In the genomic region with DNA sequence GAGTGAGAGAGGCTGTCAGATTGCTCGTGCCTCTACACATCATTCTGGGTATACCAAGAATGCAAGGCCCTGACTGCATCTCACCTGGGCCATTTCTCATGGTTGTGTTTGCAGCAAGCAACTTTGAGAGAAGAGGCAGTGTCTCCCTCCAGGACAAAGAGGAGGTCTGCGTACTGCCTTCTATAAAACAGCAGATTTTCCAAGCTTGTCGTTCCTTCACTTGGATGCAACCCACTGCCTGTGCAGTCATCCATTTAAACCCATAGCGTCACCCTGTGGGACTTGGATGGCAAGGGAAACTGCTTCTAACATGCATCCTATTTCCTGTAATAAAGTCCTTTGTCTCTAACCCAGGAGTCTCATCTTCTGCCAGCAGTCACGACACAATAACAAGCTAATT, we compare ENCODE assay signal across 1 cellular context.
TF ChIP-seq lines count a peak whose summit lies in the region.

No MANE protein-coding gene starts in this region.

TF ChIP-seq in A549, 52 proteins besides CTCF, POLR2A, EP300 and RAD21:
- TF ChIP-seq ATOH8 (CRISPR knock-in tag; IDR thresholded peaks at IDR 0.05; ENCODE audit: low read depth) (no peak), RCOR1 (IDR thresholded peaks at IDR 0.05; ENCODE audit: low read depth, low read length) (no peak), MAZ (IDR thresholded peaks at IDR 0.05; ENCODE audit: borderline replicate concordance, low read depth, low read length) (no peak), SMC3 (IDR thresholded peaks at IDR 0.05) (no peak), KDM5A (IDR thresholded peaks at IDR 0.05) (no peak), JUN (IDR thresholded peaks at IDR 0.05) (no peak), MAFK (IDR thresholded peaks at IDR 0.05; ENCODE audit: partially characterized antibody) (no peak), EHF (CRISPR knock-in tag; IDR thresholded peaks at IDR 0.05) (no peak), CBX2 (IDR thresholded peaks at IDR 0.05; ENCODE audit: borderline replicate concordance, low read depth) (no peak), HEYL (CRISPR knock-in tag; IDR thresholded peaks at IDR 0.05) (no peak), BCL3 (IDR thresholded peaks at IDR 0.05) (no peak), MYC (IDR thresholded peaks at IDR 0.05; ENCODE audit: borderline replicate concordance, low read length) (no peak), FOXS1 (CRISPR knock-in tag; IDR thresholded peaks at IDR 0.05) (no peak), TP53 (CRISPR knock-in tag; IDR thresholded peaks at IDR 0.05) (no peak), FOSB (CRISPR knock-in tag; IDR thresholded peaks at IDR 0.05) (no peak)
- TF ChIP-seq, protein P1, sequence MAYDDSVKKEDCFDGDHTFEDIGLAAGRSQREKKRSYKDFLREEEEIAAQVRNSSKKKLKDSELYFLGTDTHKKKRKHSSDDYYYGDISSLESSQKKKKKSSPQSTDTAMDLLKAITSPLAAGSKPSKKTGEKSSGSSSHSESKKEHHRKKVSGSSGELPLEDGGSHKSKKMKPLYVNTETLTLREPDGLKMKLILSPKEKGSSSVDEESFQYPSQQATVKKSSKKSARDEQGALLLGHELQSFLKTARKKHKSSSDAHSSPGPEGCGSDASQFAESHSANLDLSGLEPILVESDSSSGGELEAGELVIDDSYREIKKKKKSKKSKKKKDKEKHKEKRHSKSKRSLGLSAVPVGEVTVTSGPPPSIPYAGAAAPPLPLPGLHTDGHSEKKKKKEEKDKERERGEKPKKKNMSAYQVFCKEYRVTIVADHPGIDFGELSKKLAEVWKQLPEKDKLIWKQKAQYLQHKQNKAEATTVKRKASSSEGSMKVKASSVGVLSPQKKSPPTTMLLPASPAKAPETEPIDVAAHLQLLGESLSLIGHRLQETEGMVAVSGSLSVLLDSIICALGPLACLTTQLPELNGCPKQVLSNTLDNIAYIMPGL (CRISPR knock-in tag; IDR thresholded peaks at IDR 0.05; ENCODE audit: borderline replicate concordance), result no peak
- TF ChIP-seq, protein P2, sequence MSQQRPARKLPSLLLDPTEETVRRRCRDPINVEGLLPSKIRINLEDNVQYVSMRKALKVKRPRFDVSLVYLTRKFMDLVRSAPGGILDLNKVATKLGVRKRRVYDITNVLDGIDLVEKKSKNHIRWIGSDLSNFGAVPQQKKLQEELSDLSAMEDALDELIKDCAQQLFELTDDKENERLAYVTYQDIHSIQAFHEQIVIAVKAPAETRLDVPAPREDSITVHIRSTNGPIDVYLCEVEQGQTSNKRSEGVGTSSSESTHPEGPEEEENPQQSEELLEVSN (IDR thresholded peaks at IDR 0.05; ENCODE audit: borderline replicate concordance, low read depth), result no peak
- TF ChIP-seq, protein P3, sequence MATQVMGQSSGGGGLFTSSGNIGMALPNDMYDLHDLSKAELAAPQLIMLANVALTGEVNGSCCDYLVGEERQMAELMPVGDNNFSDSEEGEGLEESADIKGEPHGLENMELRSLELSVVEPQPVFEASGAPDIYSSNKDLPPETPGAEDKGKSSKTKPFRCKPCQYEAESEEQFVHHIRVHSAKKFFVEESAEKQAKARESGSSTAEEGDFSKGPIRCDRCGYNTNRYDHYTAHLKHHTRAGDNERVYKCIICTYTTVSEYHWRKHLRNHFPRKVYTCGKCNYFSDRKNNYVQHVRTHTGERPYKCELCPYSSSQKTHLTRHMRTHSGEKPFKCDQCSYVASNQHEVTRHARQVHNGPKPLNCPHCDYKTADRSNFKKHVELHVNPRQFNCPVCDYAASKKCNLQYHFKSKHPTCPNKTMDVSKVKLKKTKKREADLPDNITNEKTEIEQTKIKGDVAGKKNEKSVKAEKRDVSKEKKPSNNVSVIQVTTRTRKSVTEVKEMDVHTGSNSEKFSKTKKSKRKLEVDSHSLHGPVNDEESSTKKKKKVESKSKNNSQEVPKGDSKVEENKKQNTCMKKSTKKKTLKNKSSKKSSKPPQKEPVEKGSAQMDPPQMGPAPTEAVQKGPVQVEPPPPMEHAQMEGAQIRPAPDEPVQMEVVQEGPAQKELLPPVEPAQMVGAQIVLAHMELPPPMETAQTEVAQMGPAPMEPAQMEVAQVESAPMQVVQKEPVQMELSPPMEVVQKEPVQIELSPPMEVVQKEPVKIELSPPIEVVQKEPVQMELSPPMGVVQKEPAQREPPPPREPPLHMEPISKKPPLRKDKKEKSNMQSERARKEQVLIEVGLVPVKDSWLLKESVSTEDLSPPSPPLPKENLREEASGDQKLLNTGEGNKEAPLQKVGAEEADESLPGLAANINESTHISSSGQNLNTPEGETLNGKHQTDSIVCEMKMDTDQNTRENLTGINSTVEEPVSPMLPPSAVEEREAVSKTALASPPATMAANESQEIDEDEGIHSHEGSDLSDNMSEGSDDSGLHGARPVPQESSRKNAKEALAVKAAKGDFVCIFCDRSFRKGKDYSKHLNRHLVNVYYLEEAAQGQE (IDR thresholded peaks at IDR 0.05), result no peak
- TF ChIP-seq, protein P4, sequence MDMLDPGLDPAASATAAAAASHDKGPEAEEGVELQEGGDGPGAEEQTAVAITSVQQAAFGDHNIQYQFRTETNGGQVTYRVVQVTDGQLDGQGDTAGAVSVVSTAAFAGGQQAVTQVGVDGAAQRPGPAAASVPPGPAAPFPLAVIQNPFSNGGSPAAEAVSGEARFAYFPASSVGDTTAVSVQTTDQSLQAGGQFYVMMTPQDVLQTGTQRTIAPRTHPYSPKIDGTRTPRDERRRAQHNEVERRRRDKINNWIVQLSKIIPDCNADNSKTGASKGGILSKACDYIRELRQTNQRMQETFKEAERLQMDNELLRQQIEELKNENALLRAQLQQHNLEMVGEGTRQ (IDR thresholded peaks at IDR 0.05), result no peak
TF ChIP-seq in A549: peak in this region for 0.
